Comparison of ENCODE assay signal across 1 cellular context in genomic region chr6:34143196-34143883, GRCh38.
TF ChIP-seq lines count a peak whose summit lies in the region.

No MANE protein-coding gene starts in this region.

TF ChIP-seq in GM23338, 12 proteins besides CTCF, POLR2A, EP300 and RAD21 (continued from another document):
- TF ChIP-seq, protein P1, sequence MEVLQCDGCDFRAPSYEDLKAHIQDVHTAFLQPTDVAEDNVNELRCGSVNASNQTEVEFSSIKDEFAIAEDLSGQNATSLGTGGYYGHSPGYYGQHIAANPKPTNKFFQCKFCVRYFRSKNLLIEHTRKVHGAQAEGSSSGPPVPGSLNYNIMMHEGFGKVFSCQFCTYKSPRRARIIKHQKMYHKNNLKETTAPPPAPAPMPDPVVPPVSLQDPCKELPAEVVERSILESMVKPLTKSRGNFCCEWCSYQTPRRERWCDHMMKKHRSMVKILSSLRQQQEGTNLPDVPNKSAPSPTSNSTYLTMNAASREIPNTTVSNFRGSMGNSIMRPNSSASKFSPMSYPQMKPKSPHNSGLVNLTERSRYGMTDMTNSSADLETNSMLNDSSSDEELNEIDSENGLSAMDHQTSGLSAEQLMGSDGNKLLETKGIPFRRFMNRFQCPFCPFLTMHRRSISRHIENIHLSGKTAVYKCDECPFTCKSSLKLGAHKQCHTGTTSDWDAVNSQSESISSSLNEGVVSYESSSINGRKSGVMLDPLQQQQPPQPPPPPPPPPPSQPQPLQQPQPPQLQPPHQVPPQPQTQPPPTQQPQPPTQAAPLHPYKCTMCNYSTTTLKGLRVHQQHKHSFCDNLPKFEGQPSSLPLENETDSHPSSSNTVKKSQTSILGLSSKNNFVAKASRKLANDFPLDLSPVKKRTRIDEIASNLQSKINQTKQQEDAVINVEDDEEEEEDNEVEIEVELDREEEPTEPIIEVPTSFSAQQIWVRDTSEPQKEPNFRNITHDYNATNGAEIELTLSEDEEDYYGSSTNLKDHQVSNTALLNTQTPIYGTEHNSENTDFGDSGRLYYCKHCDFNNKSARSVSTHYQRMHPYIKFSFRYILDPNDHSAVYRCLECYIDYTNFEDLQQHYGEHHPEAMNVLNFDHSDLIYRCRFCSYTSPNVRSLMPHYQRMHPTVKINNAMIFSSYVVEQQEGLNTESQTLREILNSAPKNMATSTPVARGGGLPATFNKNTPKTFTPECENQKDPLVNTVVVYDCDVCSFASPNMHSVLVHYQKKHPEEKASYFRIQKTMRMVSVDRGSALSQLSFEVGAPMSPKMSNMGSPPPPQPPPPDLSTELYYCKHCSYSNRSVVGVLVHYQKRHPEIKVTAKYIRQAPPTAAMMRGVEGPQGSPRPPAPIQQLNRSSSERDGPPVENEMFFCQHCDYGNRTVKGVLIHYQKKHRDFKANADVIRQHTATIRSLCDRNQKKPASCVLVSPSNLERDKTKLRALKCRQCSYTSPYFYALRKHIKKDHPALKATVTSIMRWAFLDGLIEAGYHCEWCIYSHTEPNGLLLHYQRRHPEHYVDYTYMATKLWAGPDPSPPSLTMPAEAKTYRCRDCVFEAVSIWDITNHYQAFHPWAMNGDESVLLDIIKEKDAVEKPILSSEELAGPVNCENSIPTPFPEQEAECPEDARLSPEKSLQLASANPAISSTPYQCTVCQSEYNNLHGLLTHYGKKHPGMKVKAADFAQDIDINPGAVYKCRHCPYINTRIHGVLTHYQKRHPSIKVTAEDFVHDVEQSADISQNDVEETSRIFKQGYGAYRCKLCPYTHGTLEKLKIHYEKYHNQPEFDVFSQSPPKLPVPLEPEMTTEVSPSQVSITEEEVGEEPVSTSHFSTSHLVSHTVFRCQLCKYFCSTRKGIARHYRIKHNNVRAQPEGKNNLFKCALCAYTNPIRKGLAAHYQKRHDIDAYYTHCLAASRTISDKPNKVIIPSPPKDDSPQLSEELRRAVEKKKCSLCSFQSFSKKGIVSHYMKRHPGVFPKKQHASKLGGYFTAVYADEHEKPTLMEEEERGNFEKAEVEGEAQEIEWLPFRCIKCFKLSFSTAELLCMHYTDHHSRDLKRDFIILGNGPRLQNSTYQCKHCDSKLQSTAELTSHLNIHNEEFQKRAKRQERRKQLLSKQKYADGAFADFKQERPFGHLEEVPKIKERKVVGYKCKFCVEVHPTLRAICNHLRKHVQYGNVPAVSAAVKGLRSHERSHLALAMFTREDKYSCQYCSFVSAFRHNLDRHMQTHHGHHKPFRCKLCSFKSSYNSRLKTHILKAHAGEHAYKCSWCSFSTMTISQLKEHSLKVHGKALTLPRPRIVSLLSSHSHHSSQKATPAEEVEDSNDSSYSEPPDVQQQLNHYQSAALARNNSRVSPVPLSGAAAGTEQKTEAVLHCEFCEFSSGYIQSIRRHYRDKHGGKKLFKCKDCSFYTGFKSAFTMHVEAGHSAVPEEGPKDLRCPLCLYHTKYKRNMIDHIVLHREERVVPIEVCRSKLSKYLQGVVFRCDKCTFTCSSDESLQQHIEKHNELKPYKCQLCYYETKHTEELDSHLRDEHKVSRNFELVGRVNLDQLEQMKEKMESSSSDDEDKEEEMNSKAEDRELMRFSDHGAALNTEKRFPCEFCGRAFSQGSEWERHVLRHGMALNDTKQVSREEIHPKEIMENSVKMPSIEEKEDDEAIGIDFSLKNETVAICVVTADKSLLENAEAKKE (CRISPR knock-in tag; IDR thresholded peaks at IDR 0.05): no peak
- no peak for TF ChIP-seq EZH2 (IDR thresholded peaks at IDR 0.05; ENCODE audit: low read depth, unreplicated experiment)
